In genomic region chr2:7044253-7045250, GRCh38 we compare ENCODE assay signal across 8 cellular contexts.
DNase-seq lines count a peak whose midpoint lies in the region; ATAC-seq and TF ChIP-seq lines count a peak whose summit lies in the region.

No MANE protein-coding gene starts in this region.

- H3K4me3 ChIP-seq in GM12865 (ENCODE audit: low read depth, low read length): no peak overlapping the region
- no peak overlapping the region for H3K4me3 ChIP-seq in gastroesophageal sphincter
- no peak overlapping the region for H3K4me3 ChIP-seq in ovary
- no peak overlapping the region for H3K4me3 ChIP-seq in transverse colon

- WGBS in gastroesophageal sphincter (ENCODE audit: low coverage in 1 of 2), 2 donors: 81 to 96% methylated on average over 11 to 16 of the region's 17 CpGs
- 81 to 84% (median 81%) methylated on average over 17 of the region's 17 CpGs for WGBS in ovary, 3 donors
- 66 to 78% methylated on average over 8 to 17 of the region's 17 CpGs for WGBS in transverse colon (ENCODE audit: low coverage in 1 of 2), 2 donors

- DNase-seq in GM12865 (ENCODE audit: low read depth) (peak; percentile 62), RPMI7951 (ENCODE audit: low read depth) (peak; percentile 54), ovary (peak; percentile 49 to 81 (median 69)), transverse colon (peak; percentile 69)
- peak; percentile 45 for DNase-seq in activated effector memory CD4-positive, alpha-beta T cell treated with Interleukin-2 at 50 U/mL for 16 hours

- no peak for TF ChIP-seq POLR2A in gastroesophageal sphincter (IDR thresholded peaks at IDR 0.05)
- no peak for TF ChIP-seq POLR2A in ovary (IDR thresholded peaks at IDR 0.05)
- TF ChIP-seq POLR2A in transverse colon (IDR thresholded peaks at IDR 0.05): no peak

- peaks cover 0 to 10% (median 0%) of the 10 kb centered on the region in 3 donors for H3K4me1 ChIP-seq in gastroesophageal sphincter
- H3K4me1 ChIP-seq in ovary (ENCODE audit: insufficient read depth): no peaks in the 10 kb centered on the region
- no peaks in the 10 kb centered on the region for H3K4me1 ChIP-seq in transverse colon

- no peak overlapping the region for H3K27ac ChIP-seq in 22Rv1
- H3K27ac ChIP-seq in gastroesophageal sphincter: no peak overlapping the region
- H3K27ac ChIP-seq in ovary: no peak overlapping the region
- H3K27ac ChIP-seq in transverse colon: no peak overlapping the region

- H3K27me3 ChIP-seq in gastroesophageal sphincter (no peaks in the 10 kb centered on the region), ovary (no peaks in the 10 kb centered on the region), transverse colon (no peaks in the 10 kb centered on the region)

- H3K36me3 ChIP-seq in gastroesophageal sphincter (peaks cover 0 to 30% of the 10 kb centered on the region in 2 donors), ovary (no peaks in the 10 kb centered on the region), transverse colon (no peaks in the 10 kb centered on the region)

- in situ Hi-C loops in transverse colon (cut with MboI; ENCODE audit: low pct_ligation_motif_present in 1 of 4, low pct_unique_long_range_greater_than_20kb in 1 of 4, low sequenced_read_pairs in 3 of 4): loop anchor here in 2 of 4 donors (10.0 kb wide), 2 partner anchors 140 to 150 kb away; no protein-coding TSS in a partner anchor

- H3K9me3 ChIP-seq in gastroesophageal sphincter: no peaks in the 10 kb centered on the region
- H3K9me3 ChIP-seq in ovary: no peaks in the 10 kb centered on the region
- H3K9me3 ChIP-seq in transverse colon: no peaks in the 10 kb centered on the region

- ATAC-seq in HG03159 (IDR thresholded peaks at IDR 0.05; ENCODE audit: unreplicated experiment) (peak; percentile 73), gastroesophageal sphincter (peak; percentile 76)

- TF ChIP-seq CTCF in 22Rv1 (IDR thresholded peaks at IDR 0.05) (peak; percentile 90), GM12865 (IDR thresholded peaks at IDR 0.05; ENCODE audit: insufficient read depth, low read depth, low read length, missing control alignments) (peak; percentile 98), gastroesophageal sphincter (IDR thresholded peaks at IDR 0.05) (peak; percentile 84 to 88 (median 87)), ovary (IDR thresholded peaks at IDR 0.05) (peak; percentile 61 to 79 (median 71)), transverse colon (IDR thresholded peaks at IDR 0.05) (peak; percentile 83 to 95 (median 94))

- TF ChIP-seq EP300 in gastroesophageal sphincter (IDR thresholded peaks at IDR 0.05): no peak
- TF ChIP-seq EP300 in ovary (IDR thresholded peaks at IDR 0.05): no peak
- TF ChIP-seq EP300 in transverse colon (IDR thresholded peaks at IDR 0.05; ENCODE audit: low read depth): no peak

- intact Hi-C loops in ovary (cut with DNase I): loop anchor here in 2 of 4 donors (5.0 kb wide), 2 partner anchors 127 to 147 kb away; partner anchors contain the start of gene RNF144A (in 1 of the 2)
- intact Hi-C loops in transverse colon (cut with DNase I; ENCODE audit: low total_unique reads): loop anchor here (5.0 kb wide), 1 partner anchor 152 kb away; no protein-coding TSS in a partner anchor
